1 cellular context compared by ENCODE assay signal in the genomic region with DNA sequence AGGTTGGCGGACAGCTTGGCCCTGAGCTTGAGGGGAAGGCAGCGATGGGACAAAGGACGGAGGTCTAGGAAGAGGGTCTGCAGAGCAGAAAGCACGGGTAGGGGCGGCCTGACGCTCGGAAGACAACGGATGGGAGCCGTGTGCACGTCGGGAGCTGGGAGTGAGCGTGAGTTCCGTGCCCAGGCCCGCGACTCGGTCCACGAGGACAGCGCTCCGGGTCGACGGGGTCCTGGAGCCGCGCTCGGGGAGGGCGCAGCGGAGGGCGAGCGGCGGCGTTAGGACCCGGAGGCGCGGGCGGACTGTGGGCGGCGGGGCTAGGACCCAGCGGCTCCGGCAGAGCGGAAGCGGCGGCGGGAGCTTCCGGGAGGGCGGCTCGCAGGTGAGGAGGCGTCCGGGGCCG.
TF ChIP-seq lines count a peak whose summit lies in the region.
"Not testable (repeated sequence)": the region's sequence is repeated elsewhere in the genome, so short reads cannot be mapped to it uniquely, and the experiment has no call there.

No MANE protein-coding gene starts in this region.

TF ChIP-seq in K562, 482 proteins besides CTCF, POLR2A, EP300 and RAD21:
- TF ChIP-seq TOE1 (IDR thresholded peaks at IDR 0.05; ENCODE audit: borderline replicate concordance) (peak; percentile 86), GABPB1 (CRISPR knock-in tag; IDR thresholded peaks at IDR 0.05) (0 out of 2 replicates have a peak, but pooled peaks have one; percentile 20), SUPT5H (IDR thresholded peaks at IDR 0.05) (peak; percentile 56; the same call in 1 of the 2 replicates), POLR2B (IDR thresholded peaks at IDR 0.05; ENCODE audit: low read depth, partially characterized antibody) (peak; percentile 36), PHF8 (IDR thresholded peaks at IDR 0.05; ENCODE audit: borderline replicate concordance, low read length) (peak; percentile 31; the same call in 1 of the 2 replicates), MTA3 (IDR thresholded peaks at IDR 0.05; ENCODE audit: borderline replicate concordance) (0 out of 2 replicates have a peak, but pooled peaks have one; percentile 41), MLLT1 (IDR thresholded peaks at IDR 0.05) (peak in 1 of 2 experiments; percentile 78; a peak in 1 of 4 replicates), RBFOX2 (IDR thresholded peaks at IDR 0.05; ENCODE audit: low read depth, low read length) (peak; percentile 52), NFRKB (IDR thresholded peaks at IDR 0.05; ENCODE audit: low read depth) (0 out of 2 replicates have a peak, but pooled peaks have one; percentile 41), POLR2G (IDR thresholded peaks at IDR 0.05; ENCODE audit: low read depth, low read length) (peak; percentile 52; the same call in 1 of the 2 replicates), RB1 (IDR thresholded peaks at IDR 0.05; ENCODE audit: low read depth) (peak; percentile 39; the same call in 1 of the 2 replicates), ZFX (CRISPR knock-in tag; IDR thresholded peaks at IDR 0.05) (peak; percentile 41; the same call in 1 of the 2 replicates), MAZ (CRISPR knock-in tag; conservative IDR thresholded peaks at IDR 0.05 in 1 of 2, IDR thresholded peaks at IDR 0.05 in 1 of 2) (peak in 1 of 2 experiments; percentile 64; a peak in 2 of 4 replicates), SMAD4 (CRISPR knock-in tag; conservative IDR thresholded peaks at IDR 0.05) (0 out of 2 replicates have a peak, but pooled peaks have one; percentile 40), MNT (conservative IDR thresholded peaks at IDR 0.05) (peak in 1 of 2 experiments; percentile 41; a peak in 2 of 4 replicates), CTBP1 (IDR thresholded peaks at IDR 0.05; ENCODE audit: borderline replicate concordance) (peak; percentile 32; the same call in 1 of the 2 replicates), ESRRA (IDR thresholded peaks at IDR 0.05; ENCODE audit: borderline replicate concordance, low read depth) (0 out of 2 replicates have a peak, but pooled peaks have one; percentile 30), THAP12 (CRISPR knock-in tag; IDR thresholded peaks at IDR 0.05) (0 out of 2 replicates have a peak, but pooled peaks have one; percentile 46), SIN3B (IDR thresholded peaks at IDR 0.05; ENCODE audit: low read depth) (peak; percentile 32; the same call in 1 of the 2 replicates), ZBTB17 (CRISPR knock-in tag; IDR thresholded peaks at IDR 0.05) (0 out of 2 replicates have a peak, but pooled peaks have one; percentile 44), ATF7 (IDR thresholded peaks at IDR 0.05) (peak; percentile 35; the same call in 1 of the 2 replicates), ZBTB40 (IDR thresholded peaks at IDR 0.05) (peak; percentile 79), L3MBTL2 (IDR thresholded peaks at IDR 0.05) (peak; percentile 25; the same call in 1 of the 2 replicates), CXXC5 (CRISPR knock-in tag; IDR thresholded peaks at IDR 0.05) (peak; percentile 62)
- TF ChIP-seq TOE1 (CRISPR knock-in tag; IDR thresholded peaks at IDR 0.05; ENCODE audit: borderline replicate concordance, low read depth); ZBTB40 (CRISPR knock-in tag; IDR thresholded peaks at IDR 0.05): not testable (repeated sequence)
TF ChIP-seq in K562: peak in this region for 24; not testable (repeated sequence) for 458.
